ENCODE assay signal across 9 cellular contexts in genomic region chr12:112854344-112854743, GRCh38. TPM values are rescaled to one million over a fixed set of nuclear protein-coding genes. Genes with fewer than 3 reads are reported as not detected.
"Had no signal": no experiment of that assay in that cellular context is flagged by ENCODE, and none has a peak within 500 bp of the region (broad histone marks: within the 10 kb centered on the region; RNA-seq: fewer than 3 reads in every experiment).

No MANE protein-coding gene starts in this region.

- ATAC-seq: GM12878 had no signal

- FAIRE-seq: G401.6, GM12878, GM12891, GM12892, GM18507, GM19239 had no signal

- H3K4me3 ChIP-seq: GM12878 had no signal

- DNase-seq: GDM1, GF-D8 had no signal

RNA-seq across cellular contexts. Expression of gene OAS1, which starts 52.4 kb away (rescaled TPM):
- total RNA-seq: G401 had no signal
